Comparison of ENCODE assay signal across 13 cellular contexts in the genomic region with DNA sequence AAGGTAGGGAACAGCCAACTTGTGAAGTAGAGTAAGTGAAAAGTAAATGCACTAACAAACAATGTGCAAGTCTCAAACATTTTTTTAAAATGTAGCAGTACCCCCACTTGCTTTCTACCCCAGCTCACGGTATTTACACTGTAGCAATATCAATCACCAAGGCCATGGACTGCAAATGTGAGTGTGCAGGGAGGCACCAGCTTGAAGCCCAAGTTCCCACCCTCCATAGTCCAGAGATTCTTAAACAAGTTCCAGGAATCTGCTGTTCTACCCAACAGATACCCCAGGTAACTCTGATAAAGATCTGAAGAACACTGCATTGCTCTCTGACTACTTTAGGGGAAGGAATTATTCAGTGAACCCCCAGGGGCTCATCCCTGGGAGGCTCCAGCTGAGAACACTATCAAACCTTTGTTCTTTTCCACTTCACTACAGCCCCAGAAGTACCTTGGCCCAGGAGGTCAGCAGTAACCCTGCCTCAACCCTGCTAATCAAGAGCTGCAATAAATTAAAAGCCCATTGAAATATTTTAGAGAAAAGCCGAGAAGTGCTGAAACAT.
DNase-seq lines count a peak whose midpoint lies in the region; ATAC-seq lines count a peak whose summit lies in the region.
"Had no signal": no experiment of that assay in that cellular context is flagged by ENCODE, and none has a peak within 500 bp of the region (broad histone marks: within the 10 kb centered on the region; RNA-seq: fewer than 3 reads in every experiment).

No MANE protein-coding gene starts in this region.

- peaks cover 2% of the 10 kb centered on the region in 2 donors for H3K36me3 ChIP-seq in stomach smooth muscle (ENCODE audit: control insufficient read depth in 2 of 2, insufficient read depth in 2 of 2, low read length in 2 of 2)

- H3K27ac Mint-ChIP-seq in activated CD4-positive, alpha-beta T cell treated with anti-CD3 and anti-CD28 coated beads for 36 hours, result peak overlapping the region; percentile 89
- H3K27ac Mint-ChIP-seq in activated T-helper 17 cell treated with anti-CD3 and anti-CD28 coated beads, Interleukin-2, amount 50 U/mL, for 72 hours, result peak overlapping the region; percentile 82

- peaks cover 19% of the 10 kb centered on the region for H3K4me1 ChIP-seq in stomach smooth muscle (ENCODE audit: control insufficient read depth, insufficient read depth, low read length)

- H3K27ac ChIP-seq in stomach smooth muscle (ENCODE audit: low read length), result peak overlapping the region; percentile 31

- no peak overlapping the region for H3K9ac ChIP-seq in stomach smooth muscle (ENCODE audit: low read length in 2 of 2)

- no peaks in the 10 kb centered on the region for H3K27me3 ChIP-seq in stomach smooth muscle (ENCODE audit: control insufficient read depth in 1 of 2, insufficient read depth in 2 of 2, low read length in 2 of 2)

- H3K36me3 Mint-ChIP-seq in activated CD4-positive, alpha-beta T cell treated with anti-CD3 and anti-CD28 coated beads for 36 hours (ENCODE audit: low read depth), result peaks cover 16% of the 10 kb centered on the region
- H3K36me3 Mint-ChIP-seq in activated T-helper 17 cell treated with anti-CD3 and anti-CD28 coated beads, Interleukin-2, amount 50 U/mL, for 72 hours (ENCODE audit: low read depth), result peaks cover 6% of the 10 kb centered on the region

- CTCF ChIA-PET in activated CD4-positive, alpha-beta T cell treated with anti-CD3 and anti-CD28 coated beads for 36 hours (lab: Charles Lee), result interaction anchor here (0.6 to 2.4 kb wide), 8 partner anchors 9 to 350 kb away, joined by 3 to 7 read pairs (median 4); no protein-coding TSS in a partner anchor

- no peak overlapping the region for H3K4me3 Mint-ChIP-seq in activated CD4-positive, alpha-beta T cell treated with anti-CD3 and anti-CD28 coated beads for 36 hours
- peak overlapping the region; percentile 69 for H3K4me3 Mint-ChIP-seq in activated T-helper 17 cell treated with anti-CD3 and anti-CD28 coated beads, Interleukin-2, amount 50 U/mL, for 72 hours

- intact Hi-C loops in activated CD4-positive, alpha-beta T cell treated with anti-CD3 and anti-CD28 coated beads for 36 hours (cut with DNase I, micrococcal nuclease), result loop anchor here (2.0 to 5.0 kb wide), 2 partner anchors 75 to 85 kb away; partner anchors contain the start of gene FOXP1 (in 1 of the 2)

- H3K4me1 Mint-ChIP-seq in activated CD4-positive, alpha-beta T cell treated with anti-CD3 and anti-CD28 coated beads for 36 hours, result peaks cover 74% of the 10 kb centered on the region
- peaks cover 53% of the 10 kb centered on the region for H3K4me1 Mint-ChIP-seq in activated T-helper 17 cell treated with anti-CD3 and anti-CD28 coated beads, Interleukin-2, amount 50 U/mL, for 72 hours

- no peaks in the 10 kb centered on the region for H3K27me3 Mint-ChIP-seq in activated CD4-positive, alpha-beta T cell treated with anti-CD3 and anti-CD28 coated beads for 36 hours
- no peaks in the 10 kb centered on the region for H3K27me3 Mint-ChIP-seq in activated T-helper 17 cell treated with anti-CD3 and anti-CD28 coated beads, Interleukin-2, amount 50 U/mL, for 72 hours

- POLR2A ChIA-PET in activated CD4-positive, alpha-beta T cell treated with anti-CD3 and anti-CD28 coated beads for 36 hours (lab: Charles Lee), result interaction anchor here (0.7 kb wide), 2 partner anchors 35 to 125 kb away, joined by 3 read pairs; no protein-coding TSS in a partner anchor

- H3K4me3 ChIP-seq in stomach smooth muscle (ENCODE audit: low read length in 2 of 2), result no peak overlapping the region

- DNase-seq in activated CD4-positive, alpha-beta T cell treated with anti-CD3 and anti-CD28 coated beads for 36 hours, result no peak
- DNase-seq in activated CD4-positive, alpha-beta T cell treated with anti-CD3 and anti-CD28 coated beads for 48 hours, result no peak
- peak; percentile 58 for DNase-seq in iPS-NIHi7 (ENCODE audit: extremely low spot score)
- no peak for DNase-seq in stimulated activated CD4-positive, alpha-beta T cell treated with anti-CD3 and anti-CD28 coated beads, Interleukin-4, amount 100 ng/mL, for 24 hours
- no peak for DNase-seq in stimulated activated naive CD4-positive, alpha-beta T cell treated with Interleukin-2 at 50 U/mL for 16 hours (lab: John Stamatoyannopoulos, UW)
- DNase-seq in NCI-H748 (lab: John Stamatoyannopoulos, UW; ENCODE audit: unreplicated experiment), result no peak
- DNase-seq: activated T-cell treated with anti-CD3 and anti-CD28 coated beads, Interleukin-2, amount 50 U/mL, for 48 hours; DND-41; glutamatergic neuron; NCI-H187; stimulated activated CD4-positive, alpha-beta T cell treated with anti-CD3 and anti-CD28 coated beads, Interleukin-1b, Interleukin-23, amount 100 ng/mL, for 48 hours had no signal

- H3K9me3 ChIP-seq in stomach smooth muscle (ENCODE audit: control insufficient read depth in 2 of 2, low read length in 2 of 2), result no peaks in the 10 kb centered on the region

- no peak for ATAC-seq in activated CD4-positive, alpha-beta T cell treated with anti-CD3 and anti-CD28 coated beads for 36 hours
- no peak for ATAC-seq in activated T-helper 17 cell treated with anti-CD3 and anti-CD28 coated beads, Interleukin-2, amount 50 U/mL, for 72 hours (replicated peaks)

- peaks cover 2% of the 10 kb centered on the region for H3K9me3 Mint-ChIP-seq in activated CD4-positive, alpha-beta T cell treated with anti-CD3 and anti-CD28 coated beads for 36 hours (ENCODE audit: low read depth)
- H3K9me3 Mint-ChIP-seq in activated T-helper 17 cell treated with anti-CD3 and anti-CD28 coated beads, Interleukin-2, amount 50 U/mL, for 72 hours, result peaks cover 6% of the 10 kb centered on the region
